ENCODE assay signal across 8 cellular contexts in genomic region chr10:119596537-119597404, GRCh38. TPM values are rescaled to one million over a fixed set of nuclear protein-coding genes. Genes with fewer than 3 reads are reported as not detected.
DNase-seq lines count a peak whose midpoint lies in the region; ATAC-seq lines count a peak whose summit lies in the region.

TSS of gene TIAL1 (minus strand) at chr10:119596964. CDS start at chr10:119596465, 499 bp downstream.

- peak within 1 kb of the TSS; percentile 90 to 98 (median 95) for H3K4me2 ChIP-seq in BLaER1 treated with 17β-estradiol and CSF1 and Interleukin-3, amounts not matched to agents 10 nM and 100 nM

- peaks cover 12 to 47% (median 20%) of the 10 kb centered on the region in 11 experiments; a peak in 20 of 22 replicates for H3K36me3 ChIP-seq in BLaER1 treated with 17β-estradiol and CSF1 and Interleukin-3, amounts not matched to agents 10 nM and 100 nM

- H3K4me3 ChIP-seq in BLaER1 treated with 17β-estradiol and CSF1 and Interleukin-3, amounts not matched to agents 10 nM and 100 nM, result peak within 1 kb of the TSS; percentile 82 to 99 (median 94)

- H3K27me3 ChIP-seq in BLaER1 treated with 17β-estradiol and CSF1 and Interleukin-3, amounts not matched to agents 10 nM and 100 nM, result no peaks in the 10 kb centered on the region

- peak within 1 kb of the TSS; percentile 85 to 97 (median 93) for H3K27ac ChIP-seq in BLaER1 treated with 17β-estradiol and CSF1 and Interleukin-3, amounts not matched to agents 10 nM and 100 nM

- ATAC-seq in GM19351 (IDR thresholded peaks at IDR 0.05; ENCODE audit: unreplicated experiment) (peak; percentile 78), HG03521 (IDR thresholded peaks at IDR 0.05; ENCODE audit: unreplicated experiment) (peak; percentile 79), left colon (peak; percentile 89)

- peak within 1 kb of the TSS; percentile 90 to 98 (median 95) for H3K9ac ChIP-seq in BLaER1 treated with 17β-estradiol and CSF1 and Interleukin-3, amounts not matched to agents 10 nM and 100 nM

- H4K20me1 ChIP-seq in BLaER1 treated with 17β-estradiol and CSF1 and Interleukin-3, amounts not matched to agents 10 nM and 100 nM, result peaks cover 37 to 43% (median 39%) of the 10 kb centered on the region in 11 experiments

- intact Hi-C loops in left colon (cut with DNase I, micrococcal nuclease), result no loop called here

- DNase-seq in NCI-H748 (lab: John Stamatoyannopoulos, UW; ENCODE audit: unreplicated experiment) (peak; percentile 98), cortex of kidney (lab: John Stamatoyannopoulos, UW) (peak; percentile 92), left colon (peak; percentile 97 to 99)
- peak; percentile 91 for DNase-seq in activated CD4-positive, alpha-beta T cell treated with anti-CD3 and anti-CD28 coated beads, Interleukin-2, amount 50 U/mL, for 1 hour
- peak; percentile 94 for DNase-seq in stimulated activated CD4-positive, alpha-beta T cell treated with anti-CD3 and anti-CD28 coated beads, Interleukin-1b, Interleukin-23, amount 100 ng/mL, for 48 hours

- peaks cover 0 to 21% (median 10%) of the 10 kb centered on the region in 11 experiments; a peak in 13 of 22 replicates for H3K9me3 ChIP-seq in BLaER1 treated with 17β-estradiol and CSF1 and Interleukin-3, amounts not matched to agents 10 nM and 100 nM (replicated peaks in 1 of 11)

- peaks cover 38 to 56% (median 50%) of the 10 kb centered on the region in 10 experiments for H3K4me1 ChIP-seq in BLaER1 treated with 17β-estradiol and CSF1 and Interleukin-3, amounts not matched to agents 10 nM and 100 nM

RNA-seq across cellular contexts. Expression of gene TIAL1, which starts in this region (rescaled TPM):
- total RNA-seq in left colon, result 10 to 100 TPM; 92.8 to 97.0 TPM

Comparison
In these comparisons a context has a peak if more than half of its experiments do, and no peak if none do; other contexts are left out.
1. Peak in every context shown above with its lines: DNase-seq, ATAC-seq, H3K4me3 ChIP-seq and H3K27ac ChIP-seq.